In the genomic region with DNA sequence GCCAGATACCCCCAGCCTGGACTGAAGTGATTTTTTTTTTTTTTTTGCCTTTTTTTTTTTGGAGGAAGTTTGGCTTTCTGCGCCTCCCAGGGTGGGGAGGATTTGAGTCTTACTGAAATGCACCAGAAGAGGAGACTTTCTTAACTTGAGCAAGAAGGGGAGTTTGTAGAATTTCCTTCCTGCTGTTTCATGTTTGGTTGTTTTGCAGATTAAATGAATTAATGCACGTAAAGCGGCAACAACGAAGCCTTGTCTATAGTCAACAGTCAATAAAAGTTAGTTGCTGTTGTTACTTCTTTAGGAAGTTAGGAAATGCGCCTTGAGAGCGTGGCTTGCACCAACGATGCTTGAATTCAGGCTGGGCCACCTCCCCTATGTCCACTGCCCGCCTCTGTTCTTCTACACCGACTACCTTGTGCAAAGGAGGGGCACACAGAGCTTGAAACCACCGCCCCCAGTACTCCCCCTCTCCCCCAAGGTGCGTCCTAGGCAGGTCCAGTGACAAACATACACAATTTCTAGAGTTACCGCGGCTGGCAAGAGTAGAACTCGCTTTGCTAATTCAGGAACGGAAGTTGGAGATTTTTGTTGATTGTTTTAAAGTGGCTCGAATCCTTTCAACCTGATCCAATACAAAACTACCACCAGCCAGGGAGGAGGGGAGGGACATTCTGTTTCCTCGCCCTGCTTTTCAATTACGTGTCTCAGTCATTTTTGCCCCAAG, we compare ENCODE assay signal across 11 cellular contexts. TPM values are rescaled to one million over a fixed set of nuclear protein-coding genes. Genes with fewer than 3 reads are reported as not detected.
DNase-seq lines count a peak whose midpoint lies in the region; ATAC-seq, FAIRE-seq and TF ChIP-seq lines count a peak whose summit lies in the region.
"Had no signal": no experiment of that assay in that cellular context is flagged by ENCODE, and none has a peak within 500 bp of the region (broad histone marks: within the 10 kb centered on the region; RNA-seq: fewer than 3 reads in every experiment).

No MANE protein-coding gene starts in this region.

- POLR2A ChIA-PET in CD4-positive, alpha-beta memory T cell (lab: Charles Lee; ENCODE audit: partially characterized antibody), result no interaction called here

- intact Hi-C loops in CD4-positive, alpha-beta memory T cell (cut with micrococcal nuclease), result no loop called here
- intact Hi-C loops in posterior vena cava (cut with DNase I), result no loop called here

- H3K36me3 ChIP-seq in CD4-positive, alpha-beta memory T cell (ENCODE audit: insufficient read depth, low read length), result no peaks in the 10 kb centered on the region
- H3K36me3 ChIP-seq in bronchial epithelial cell (ENCODE audit: control insufficient read depth, insufficient read depth, low read length) (no peaks in the 10 kb centered on the region), mesodermal cell (ENCODE audit: control insufficient read depth, insufficient read depth, low read length) (no peaks in the 10 kb centered on the region)

- peaks cover 49 to 58% of the 10 kb centered on the region in 2 donors for H3K27me3 Mint-ChIP-seq in CD4-positive, alpha-beta memory T cell

- no peaks in the 10 kb centered on the region for H3K9me3 Mint-ChIP-seq in CD4-positive, alpha-beta memory T cell

- WGBS in mesodermal cell (ENCODE audit: insufficient coverage in 2 of 2), 2 experiments, result 9 to 11% methylated on average over 7 to 8 of the region's 18 CpGs

- H3K27me3 ChIP-seq in CD4-positive, alpha-beta memory T cell (ENCODE audit: insufficient read depth, low read length), result peaks cover 37% of the 10 kb centered on the region
- peaks cover 5% of the 10 kb centered on the region for H3K27me3 ChIP-seq in bronchial epithelial cell (ENCODE audit: control insufficient read depth, insufficient read depth, low read length)

- H3K4me1 ChIP-seq in CD4-positive, alpha-beta memory T cell (ENCODE audit: insufficient read depth, low read length), result peaks cover 19% of the 10 kb centered on the region
- peaks cover 16% of the 10 kb centered on the region for H3K4me1 ChIP-seq in mesodermal cell (ENCODE audit: control insufficient read depth, insufficient read depth, low read length, poor library complexity, severe bottlenecking)

- H3K36me3 Mint-ChIP-seq in CD4-positive, alpha-beta memory T cell, result no peaks in the 10 kb centered on the region

- no peak for FAIRE-seq in bronchial epithelial cell (lab: Jason Lieb, UNC)
- FAIRE-seq: G401.6 had no signal

- TF ChIP-seq CTCF in bronchial epithelial cell (IDR thresholded peaks at IDR 0.05; ENCODE audit: insufficient read depth, low read length, severe bottlenecking), result no peak

- no peak for DNase-seq in CD4-positive, alpha-beta memory T cell
- DNase-seq in HT-29 (ENCODE audit: low spot score) (peak; percentile 41), bronchial epithelial cell (ENCODE audit: low read depth) (peak; percentile 41), posterior vena cava (ENCODE audit: low spot score) (no peak)
- DNase-seq in stimulated activated CD8-positive, alpha-beta memory T cell treated with anti-CD3 and anti-CD28 coated beads, Interleukin-4, amount 100 ng/mL, for 48 hours, result no peak
- no peak for DNase-seq in activated T-cell treated with anti-CD3 and anti-CD28 coated beads, Interleukin-2, amount 50 U/mL, for 1 hour
- DNase-seq: NCI-H1417, posterior cingulate gyrus had no signal

- CTCF ChIA-PET in CD4-positive, alpha-beta memory T cell (lab: Charles Lee; ENCODE audit: partially characterized antibody), result no interaction called here

- H3K9me3 ChIP-seq in CD4-positive, alpha-beta memory T cell (ENCODE audit: control insufficient read depth in 1 of 2, low read length in 2 of 2), result no peaks in the 10 kb centered on the region
- H3K9me3 ChIP-seq in mesodermal cell (ENCODE audit: control insufficient read depth, low read length), result no peaks in the 10 kb centered on the region

- peak overlapping the region in 2 of 7 donors; percentile 35 to 42 for H3K27ac Mint-ChIP-seq in CD4-positive, alpha-beta memory T cell

- ATAC-seq in GM21526 (IDR thresholded peaks at IDR 0.05; ENCODE audit: low FRiP score, unreplicated experiment), result no peak

- no peak overlapping the region for H3K4me3 ChIP-seq in CD4-positive, alpha-beta memory T cell (ENCODE audit: low read length in 2 of 2)
- H3K4me3 ChIP-seq in bronchial epithelial cell (ENCODE audit: low read depth, low read length) (no peak overlapping the region), mesodermal cell (ENCODE audit: extremely low read depth, insufficient read depth, low read length, poor library complexity, severe bottlenecking) (peak overlapping the region; percentile 30)

- peaks cover 6 to 24% (median 20%) of the 10 kb centered on the region in 4 donors for H3K4me1 Mint-ChIP-seq in CD4-positive, alpha-beta memory T cell

- no peak overlapping the region for H3K27ac ChIP-seq in CD4-positive, alpha-beta memory T cell (ENCODE audit: low read depth, low read length)
- H3K27ac ChIP-seq in mesodermal cell (ENCODE audit: low read depth, low read length, severe bottlenecking), result no peak overlapping the region

- peak overlapping the region; percentile 47 to 83 (median 61) for H3K4me3 Mint-ChIP-seq in CD4-positive, alpha-beta memory T cell

RNA-seq across cellular contexts. Expression of a gene that starts 0.8 kb away (rescaled TPM):
- total RNA-seq in CD4-positive, alpha-beta memory T cell, result 1 to 10 TPM; 3.0 to 3.7 TPM
- under 1 TPM; 0.59 to 0.86 TPM for polyA plus RNA-seq in CD4-positive, alpha-beta memory T cell
- 1.1 and 1.9 TPM in 2 replicates for total RNA-seq in HT-29 (2014; rRNA removed; shearing (Covaris generic))
- total RNA-seq in bronchial epithelial cell (6.9 and 8.7 TPM in 2 replicates), posterior vena cava (not detected)
- polyA plus RNA-seq in mesodermal cell (2013, experiment 1 of 2), result 0.70 TPM
- polyA plus RNA-seq in mesodermal cell (2013, experiment 2 of 2), result 0.35 TPM

RNA-seq across cellular contexts. Expression of a gene that starts 33.3 kb away (rescaled TPM):
- 10 to 100 TPM; 15.2 to 16.7 TPM for total RNA-seq in CD4-positive, alpha-beta memory T cell
- 10 to 100 TPM; 43.8 to 70.7 TPM for polyA plus RNA-seq in CD4-positive, alpha-beta memory T cell
- total RNA-seq in HT-29 (2014; rRNA removed; shearing (Covaris generic)), result 26.8 and 27.9 TPM in 2 replicates
- total RNA-seq in bronchial epithelial cell, result 47.4 and 83.5 TPM in 2 replicates
- 117 TPM for polyA plus RNA-seq in mesodermal cell (2013, experiment 1 of 2)
- 176 TPM for polyA plus RNA-seq in mesodermal cell (2013, experiment 2 of 2)
- total RNA-seq in posterior vena cava, result 10 to 100 TPM; 27.7 to 40.0 TPM

Comparison
In these comparisons a context has a peak if more than half of its experiments do, and no peak if none do; other contexts are left out.
1. DNase-seq: peak in HT-29 (single experiment) and bronchial epithelial cell (single experiment); none in CD4-positive, alpha-beta memory T cell (0 of 5), stimulated activated CD8-positive, alpha-beta memory T cell treated with anti-CD3 and anti-CD28 coated beads, Interleukin-4, amount 100 ng/mL, for 48 hours (single experiment), posterior vena cava (single experiment) and activated T-cell treated with anti-CD3 and anti-CD28 coated beads, Interleukin-2, amount 50 U/mL, for 1 hour (single experiment).